In the genomic region with DNA sequence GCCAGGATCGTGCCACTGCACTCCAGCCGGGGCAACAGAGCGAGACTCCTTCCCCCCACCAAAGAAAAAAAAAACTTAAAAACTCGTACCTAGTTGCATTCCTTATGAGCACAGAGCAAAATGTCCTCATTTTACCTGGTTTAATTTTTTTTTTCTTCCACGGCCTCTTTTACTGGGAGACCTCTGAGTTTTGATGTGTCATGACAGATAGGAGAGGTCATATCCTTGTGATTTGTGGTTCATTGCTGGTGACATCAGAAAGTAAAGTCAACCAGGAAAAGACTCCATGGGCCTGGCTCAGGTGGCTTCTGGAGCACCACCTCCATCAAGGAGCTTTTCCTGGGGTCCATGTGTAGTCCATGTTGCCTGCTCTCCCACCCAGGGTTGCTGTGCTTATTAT, we compare ENCODE assay signal across 21 cellular contexts.
"Had no signal": no experiment of that assay in that cellular context is flagged by ENCODE, and none has a peak within 500 bp of the region (broad histone marks: within the 10 kb centered on the region; RNA-seq: fewer than 3 reads in every experiment).

No MANE protein-coding gene starts in this region.

- H3K27me3 Mint-ChIP-seq: activated naive CD8-positive, alpha-beta T cell treated with anti-CD3 and anti-CD28 coated beads, Interleukin-2, amount 10 ng/mL, durations not matched to agents 7 days and 5 days; central memory CD8-positive, alpha-beta T cell; progenitor cell of endocrine pancreas; stimulated activated naive CD8-positive, alpha-beta T cell treated with anti-CD3 and anti-CD28 coated beads, Interleukin-15, Interleukin-2, amounts not matched to agents 100 ng/mL and 50 ng/mL, for 24 hours had no signal

- H3K36me3 ChIP-seq: brain microvascular endothelial cell, upper lobe of left lung had no signal

- H3K27ac Mint-ChIP-seq: activated naive CD8-positive, alpha-beta T cell treated with anti-CD3 and anti-CD28 coated beads, Interleukin-2, amount 10 ng/mL, durations not matched to agents 7 days and 5 days; nephron progenitor cell; stimulated activated naive CD8-positive, alpha-beta T cell treated with anti-CD3 and anti-CD28 coated beads, Interleukin-15, Interleukin-2, amounts not matched to agents 100 ng/mL and 50 ng/mL, for 24 hours had no signal

- H3K27ac ChIP-seq: brain microvascular endothelial cell, coronary artery, esophagus squamous epithelium, hepatocyte had no signal

- DNase-seq: activated CD4-positive, alpha-beta T cell treated with anti-CD3 and anti-CD28 coated beads, Interleukin-2, amount 50 U/mL, for 48 hours; activated CD4-positive, CD25-positive, alpha-beta regulatory T cell treated with anti-CD3 and anti-CD28 coated beads, Interleukin-2, amount 50 U/mL, for 72 hours; activated effector memory CD4-positive, alpha-beta T cell treated with anti-CD3 and anti-CD28 coated beads, Interleukin-2, amount 50 U/mL, for 16 hours; activated naive CD8-positive, alpha-beta T cell treated with anti-CD3 and anti-CD28 coated beads, Interleukin-2, amount 10 ng/mL, durations not matched to agents 7 days and 5 days; activated T-cell treated with anti-CD3 and anti-CD28 coated beads, Interleukin-2, amount 50 U/mL, for 4 hours; anterior cingulate cortex; brain microvascular endothelial cell; esophagus squamous epithelium; kidney; nephron progenitor cell; occipital lobe; right cardiac atrium; small intestine; stimulated activated CD4-positive, alpha-beta T cell treated with anti-CD3 and anti-CD28 coated beads, Interleukin-4, amount 100 ng/mL, for 4 hours; stimulated activated CD8-positive, alpha-beta memory T cell treated with anti-CD3 and anti-CD28 coated beads, Interleukin-4, amount 100 ng/mL, for 48 hours; upper lobe of left lung had no signal

- H3K9me3 ChIP-seq: esophagus squamous epithelium, upper lobe of left lung had no signal

- H3K27me3 ChIP-seq: brain microvascular endothelial cell, esophagus squamous epithelium, hepatocyte, upper lobe of left lung had no signal

- H3K4me3 Mint-ChIP-seq: activated naive CD8-positive, alpha-beta T cell treated with anti-CD3 and anti-CD28 coated beads, Interleukin-2, amount 10 ng/mL, durations not matched to agents 7 days and 5 days; activated T-cell treated with anti-CD3 and anti-CD28 coated beads, Interleukin-2, amount 50 U/mL, for 4 hours; central memory CD8-positive, alpha-beta T cell; nephron progenitor cell; stimulated activated naive CD8-positive, alpha-beta T cell treated with anti-CD3 and anti-CD28 coated beads, Interleukin-15, Interleukin-2, amounts not matched to agents 100 ng/mL and 50 ng/mL, for 24 hours had no signal

- H3K4me3 ChIP-seq: coronary artery, esophagus squamous epithelium, hepatocyte, upper lobe of left lung had no signal

- H3K9me3 Mint-ChIP-seq: activated naive CD8-positive, alpha-beta T cell treated with anti-CD3 and anti-CD28 coated beads, Interleukin-2, amount 10 ng/mL, durations not matched to agents 7 days and 5 days; activated T-cell treated with anti-CD3 and anti-CD28 coated beads, Interleukin-2, amount 50 U/mL, for 4 hours; central memory CD8-positive, alpha-beta T cell; stimulated activated naive CD8-positive, alpha-beta T cell treated with anti-CD3 and anti-CD28 coated beads, Interleukin-15, Interleukin-2, amounts not matched to agents 100 ng/mL and 50 ng/mL, for 24 hours had no signal

- ATAC-seq: activated T-cell treated with anti-CD3 and anti-CD28 coated beads, Interleukin-2, amount 50 U/mL, for 4 hours had no signal
